Comparison of ENCODE assay signal across 9 cellular contexts in the genomic region with DNA sequence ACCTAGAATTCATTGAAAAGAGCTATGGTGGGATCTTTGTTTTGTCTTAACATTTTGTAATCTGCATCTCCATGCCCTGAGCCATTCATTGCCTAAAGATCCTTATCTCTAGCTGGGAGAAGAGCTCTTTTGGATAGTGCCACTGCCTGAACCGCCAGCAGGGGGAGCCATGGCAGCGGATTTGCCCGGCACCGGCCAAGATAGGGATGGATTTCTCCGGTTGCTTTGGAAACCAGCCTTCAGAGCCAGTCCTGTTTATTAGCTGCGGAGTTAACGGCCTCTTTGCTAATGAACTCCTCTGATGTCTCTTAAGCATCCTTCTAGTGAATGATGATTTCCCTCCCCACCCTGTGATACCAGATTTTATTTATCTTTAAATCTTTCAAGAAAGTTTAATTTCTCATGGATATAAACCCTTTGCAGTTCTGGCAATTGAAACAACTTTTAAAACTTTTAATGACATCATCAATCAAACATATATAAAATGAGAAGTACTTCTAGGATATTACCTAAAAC. TPM values are rescaled to one million over a fixed set of nuclear protein-coding genes. Genes with fewer than 3 reads are reported as not detected.
DNase-seq lines count a peak whose midpoint lies in the region; ATAC-seq, FAIRE-seq and TF ChIP-seq lines count a peak whose summit lies in the region.
"Had no signal": no experiment of that assay in that cellular context is flagged by ENCODE, and none has a peak within 500 bp of the region (broad histone marks: within the 10 kb centered on the region; RNA-seq: fewer than 3 reads in every experiment).

No MANE protein-coding gene starts in this region.

- H3K27ac Mint-ChIP-seq in WTC11 = no peak overlapping the region

- TF ChIP-seq CTCF in D721Med (IDR thresholded peaks at IDR 0.05; ENCODE audit: insufficient read depth, missing control alignments) = peak; percentile 89
- peak; percentile 77 for TF ChIP-seq CTCF in WTC11 (IDR thresholded peaks at IDR 0.05)

- H3K27me3 ChIP-seq in H7 (ENCODE audit: control insufficient read depth, insufficient read depth, low read length) = no peaks in the 10 kb centered on the region

- no peak for FAIRE-seq in D721Med (lab: Jason Lieb, UNC)

- H3K9me3 Mint-ChIP-seq in WTC11 = no peaks in the 10 kb centered on the region

- POLR2A ChIA-PET in WTC11 (lab: Charles Lee) = interaction anchor here (0.6 kb wide), 1 partner anchor 37 kb away, joined by 3 read pairs; no protein-coding TSS in a partner anchor

- in situ Hi-C loops in T47D (cut with HindIII; ENCODE audit: low pct_unique_long_range_greater_than_20kb, low sequenced_read_pairs) = no loop called here

- CTCF ChIA-PET in WTC11 (lab: Charles Lee) = interaction anchor here (0.6 to 2.2 kb wide), 50 partner anchors 10 to 1523 kb away, joined by 3 to 26 read pairs (median 4); partner anchors contain the start of gene ZNF438

- peaks cover 32% of the 10 kb centered on the region for H3K4me1 Mint-ChIP-seq in WTC11

- no peaks in the 10 kb centered on the region for H3K27me3 Mint-ChIP-seq in WTC11 (ENCODE audit: low read depth)

- H3K4me3 ChIP-seq in H7 (ENCODE audit: insufficient read depth, low read depth, low read length) = no peak overlapping the region

- no peaks in the 10 kb centered on the region for H3K36me3 ChIP-seq in H7 (replicated peaks; ENCODE audit: control insufficient read depth, insufficient read depth, low read length)

- DNase-seq in D721Med (ENCODE audit: insufficient read length, low spot score) = peak; percentile 35
- peak; percentile 77 for DNase-seq in H7
- peak; percentile 25 for DNase-seq in NCI-H2107 treated with DMSO at 0.1 percent for 48 hours (lab: John Stamatoyannopoulos, UW; ENCODE audit: unreplicated experiment)
- peak; percentile 92 for DNase-seq in WTC11 (ENCODE audit: low spot score)
- peak; percentile 14 to 69 for DNase-seq in T47D (ENCODE audit: low read depth in 1 of 2, low spot score in 1 of 2)
- peak; percentile 81 for DNase-seq in inferior parietal cortex (ENCODE audit: extremely low spot score)
- DNase-seq in stimulated activated CD4-positive, alpha-beta T cell treated with anti-CD3 and anti-CD28 coated beads, Interleukin-1b, Interleukin-23, amount 100 ng/mL, for 1 hour (ENCODE audit: low read depth in 2 of 2) = peak; percentile 63 to 73
- no peak for DNase-seq in cortex of kidney (lab: John Stamatoyannopoulos, UW)

- ATAC-seq in WTC11 = peak; percentile 98

- H3K4me3 Mint-ChIP-seq in WTC11 = no peak overlapping the region

- no peaks in the 10 kb centered on the region for H3K36me3 Mint-ChIP-seq in WTC11

TF ChIP-seq in WTC11, 78 proteins besides CTCF, POLR2A, EP300 and RAD21:
- TF ChIP-seq, protein P1, sequence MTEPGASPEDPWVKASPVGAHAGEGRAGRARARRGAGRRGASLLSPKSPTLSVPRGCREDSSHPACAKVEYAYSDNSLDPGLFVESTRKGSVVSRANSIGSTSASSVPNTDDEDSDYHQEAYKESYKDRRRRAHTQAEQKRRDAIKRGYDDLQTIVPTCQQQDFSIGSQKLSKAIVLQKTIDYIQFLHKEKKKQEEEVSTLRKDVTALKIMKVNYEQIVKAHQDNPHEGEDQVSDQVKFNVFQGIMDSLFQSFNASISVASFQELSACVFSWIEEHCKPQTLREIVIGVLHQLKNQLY (CRISPR knock-in tag; IDR thresholded peaks at IDR 0.05) = no peak
- TF ChIP-seq, protein P2, sequence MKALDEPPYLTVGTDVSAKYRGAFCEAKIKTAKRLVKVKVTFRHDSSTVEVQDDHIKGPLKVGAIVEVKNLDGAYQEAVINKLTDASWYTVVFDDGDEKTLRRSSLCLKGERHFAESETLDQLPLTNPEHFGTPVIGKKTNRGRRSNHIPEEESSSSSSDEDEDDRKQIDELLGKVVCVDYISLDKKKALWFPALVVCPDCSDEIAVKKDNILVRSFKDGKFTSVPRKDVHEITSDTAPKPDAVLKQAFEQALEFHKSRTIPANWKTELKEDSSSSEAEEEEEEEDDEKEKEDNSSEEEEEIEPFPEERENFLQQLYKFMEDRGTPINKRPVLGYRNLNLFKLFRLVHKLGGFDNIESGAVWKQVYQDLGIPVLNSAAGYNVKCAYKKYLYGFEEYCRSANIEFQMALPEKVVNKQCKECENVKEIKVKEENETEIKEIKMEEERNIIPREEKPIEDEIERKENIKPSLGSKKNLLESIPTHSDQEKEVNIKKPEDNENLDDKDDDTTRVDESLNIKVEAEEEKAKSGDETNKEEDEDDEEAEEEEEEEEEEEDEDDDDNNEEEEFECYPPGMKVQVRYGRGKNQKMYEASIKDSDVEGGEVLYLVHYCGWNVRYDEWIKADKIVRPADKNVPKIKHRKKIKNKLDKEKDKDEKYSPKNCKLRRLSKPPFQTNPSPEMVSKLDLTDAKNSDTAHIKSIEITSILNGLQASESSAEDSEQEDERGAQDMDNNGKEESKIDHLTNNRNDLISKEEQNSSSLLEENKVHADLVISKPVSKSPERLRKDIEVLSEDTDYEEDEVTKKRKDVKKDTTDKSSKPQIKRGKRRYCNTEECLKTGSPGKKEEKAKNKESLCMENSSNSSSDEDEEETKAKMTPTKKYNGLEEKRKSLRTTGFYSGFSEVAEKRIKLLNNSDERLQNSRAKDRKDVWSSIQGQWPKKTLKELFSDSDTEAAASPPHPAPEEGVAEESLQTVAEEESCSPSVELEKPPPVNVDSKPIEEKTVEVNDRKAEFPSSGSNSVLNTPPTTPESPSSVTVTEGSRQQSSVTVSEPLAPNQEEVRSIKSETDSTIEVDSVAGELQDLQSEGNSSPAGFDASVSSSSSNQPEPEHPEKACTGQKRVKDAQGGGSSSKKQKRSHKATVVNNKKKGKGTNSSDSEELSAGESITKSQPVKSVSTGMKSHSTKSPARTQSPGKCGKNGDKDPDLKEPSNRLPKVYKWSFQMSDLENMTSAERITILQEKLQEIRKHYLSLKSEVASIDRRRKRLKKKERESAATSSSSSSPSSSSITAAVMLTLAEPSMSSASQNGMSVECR (CRISPR knock-in tag; IDR thresholded peaks at IDR 0.05; ENCODE audit: borderline replicate concordance) = no peak

RNA-seq across cellular contexts. Expression of gene LYZL2, which starts 58.2 kb away (rescaled TPM):
- total RNA-seq in H7 (2014; rRNA removed; shearing (Covaris generic)) = not detected in 2 replicates
- total RNA-seq in WTC11 (2021) = not detected in 3 replicates
- total RNA-seq: activated CD8-positive, alpha-beta memory T cell treated with anti-CD3 and anti-CD28 coated beads for 36 hours had no signal
